Comparison of ENCODE assay signal across 8 cellular contexts in genomic region chr1:39104158-39105060, GRCh38.
DNase-seq lines count a peak whose midpoint lies in the region; ATAC-seq and TF ChIP-seq lines count a peak whose summit lies in the region.

No MANE protein-coding gene starts in this region.

- H3K4me3 Mint-ChIP-seq in CD14-positive monocyte (peak overlapping the region; percentile 76 to 79), brain (peak overlapping the region; percentile 70 to 87 (median 79))

- H3K9me3 Mint-ChIP-seq in CD14-positive monocyte (peaks cover 0 to 2% (median 0%) of the 10 kb centered on the region in 7 donors), brain (peaks cover 0 to 2% (median 0%) of the 10 kb centered on the region in 5 experiments)

- H3K9me3 ChIP-seq in subcutaneous abdominal adipose tissue (ENCODE audit: control insufficient read depth in 5 of 5, low read length in 5 of 5): no peaks in the 10 kb centered on the region

- DNase-seq in CD14-positive monocyte (ENCODE audit: low spot score) (no peak), kidney epithelial cell (ENCODE audit: low read depth) (no peak)
- no peak for DNase-seq in Jurkat, Clone E6-1 (ENCODE audit: low read depth, low spot score)
- DNase-seq in stimulated activated naive CD4-positive, alpha-beta T cell treated with Interleukin-2 at 50 U/mL for 16 hours (lab: John Stamatoyannopoulos, UW): no peak
- no peak for DNase-seq in activated CD8-positive, alpha-beta memory T cell treated with anti-CD3 and anti-CD28 coated beads, Interleukin-2, amount 50 U/mL, for 48 hours

- no peaks in the 10 kb centered on the region for H3K36me3 ChIP-seq in kidney epithelial cell (ENCODE audit: control insufficient read depth, insufficient read depth, low read length)
- H3K36me3 ChIP-seq in subcutaneous abdominal adipose tissue (ENCODE audit: control insufficient read depth in 5 of 5, insufficient read depth in 5 of 5, low read length in 5 of 5): no peaks in the 10 kb centered on the region

- H3K4me1 Mint-ChIP-seq in CD14-positive monocyte (peaks cover 30% of the 10 kb centered on the region), brain (peaks cover 40% of the 10 kb centered on the region)

- H3K36me3 Mint-ChIP-seq in CD14-positive monocyte (peaks cover 0 to 2% of the 10 kb centered on the region in 2 donors), brain (no peaks in the 10 kb centered on the region)

- ATAC-seq in HG03280 (IDR thresholded peaks at IDR 0.05; ENCODE audit: unreplicated experiment): no peak

- peak overlapping the region; percentile 66 for H3K4me3 ChIP-seq in Jurkat, Clone E6-1 (ENCODE audit: low read length)
- peak overlapping the region; percentile 74 for H3K4me3 ChIP-seq in kidney epithelial cell (ENCODE audit: low read depth, low read length)
- H3K4me3 ChIP-seq in subcutaneous abdominal adipose tissue (ENCODE audit: low read depth in 1 of 5, low read length in 5 of 5): peak overlapping the region; percentile 45 to 85 (median 68)

- intact Hi-C loops in CD14-positive monocyte (cut with micrococcal nuclease): loop anchor here in 1 of 2 donors (5.0 kb wide), 2 partner anchors 88 to 303 kb away; no protein-coding TSS in a partner anchor

- H3K4me1 ChIP-seq in subcutaneous abdominal adipose tissue (ENCODE audit: control insufficient read depth in 5 of 5, insufficient read depth in 5 of 5, low read length in 5 of 5): peaks cover 6 to 66% (median 58%) of the 10 kb centered on the region in 5 donors

- H3K27me3 ChIP-seq in kidney epithelial cell (ENCODE audit: control insufficient read depth, insufficient read depth, low read length) (no peaks in the 10 kb centered on the region), subcutaneous abdominal adipose tissue (ENCODE audit: control insufficient read depth in 5 of 5, insufficient read depth in 4 of 5, low read length in 5 of 5) (no peaks in the 10 kb centered on the region)

- peak overlapping the region; percentile 40 to 88 (median 58) for H3K9ac ChIP-seq in subcutaneous abdominal adipose tissue (ENCODE audit: low read length in 5 of 5)

- peaks cover 6 to 13% (median 12%) of the 10 kb centered on the region in 3 donors for H3K27me3 Mint-ChIP-seq in CD14-positive monocyte (ENCODE audit: low read depth in 3 of 3)
- H3K27me3 Mint-ChIP-seq in brain: no peaks in the 10 kb centered on the region

- H3K27ac Mint-ChIP-seq in CD14-positive monocyte (peak overlapping the region; percentile 15 to 98 (median 86)), brain (peak overlapping the region; percentile 92 to 99 (median 97))

- peak overlapping the region; percentile 80 for H3K27ac ChIP-seq in subcutaneous abdominal adipose tissue (ENCODE audit: low read depth, low read length)

- TF ChIP-seq CTCF in CD14-positive monocyte (IDR thresholded peaks at IDR 0.05) (no peak), brain (conservative IDR thresholded peaks at IDR 0.05) (no peak), kidney epithelial cell (IDR thresholded peaks at IDR 0.05; ENCODE audit: insufficient read depth, low read length, poor library complexity, severe bottlenecking) (no peak)
